ENCODE assay signal across 11 cellular contexts in genomic region chr13:110456550-110456949, GRCh38.
DNase-seq lines count a peak whose midpoint lies in the region; ATAC-seq and TF ChIP-seq lines count a peak whose summit lies in the region.
"Had no signal": no experiment of that assay in that cellular context is flagged by ENCODE, and none has a peak within 500 bp of the region (broad histone marks: within the 10 kb centered on the region; RNA-seq: fewer than 3 reads in every experiment).

No MANE protein-coding gene starts in this region.

- H3K36me3 ChIP-seq in BLaER1 treated with 17β-estradiol and CSF1 and Interleukin-3, amounts not matched to agents 10 nM and 100 nM, result no peaks in the 10 kb centered on the region
- H3K36me3 ChIP-seq in MM.1S (replicated peaks; ENCODE audit: insufficient read depth, low read length) (no peaks in the 10 kb centered on the region), esophagus muscularis mucosa (peaks cover 30 to 89% (median 79%) of the 10 kb centered on the region in 4 donors)

- H2AFZ ChIP-seq in MM.1S (ENCODE audit: low read length), result peak overlapping the region; percentile 65; the same call in 1 of the 2 replicates

- no peak for TF ChIP-seq EP300 in esophagus muscularis mucosa (IDR thresholded peaks at IDR 0.05)

- no peak overlapping the region for H3K9ac ChIP-seq in BLaER1 treated with 17β-estradiol and CSF1 and Interleukin-3, amounts not matched to agents 10 nM and 100 nM
- H3K9ac ChIP-seq in MM.1S (ENCODE audit: low read length), result no peak overlapping the region

- TF ChIP-seq CTCF in MM.1S (IDR thresholded peaks at IDR 0.05; ENCODE audit: low read length) (no peak), esophagus muscularis mucosa (IDR thresholded peaks at IDR 0.05) (no peak)

- H3K27me3 ChIP-seq in BLaER1 treated with 17β-estradiol and CSF1 and Interleukin-3, amounts not matched to agents 10 nM and 100 nM, result no peaks in the 10 kb centered on the region
- H3K27me3 ChIP-seq in MM.1S (replicated peaks; ENCODE audit: insufficient read depth, low read length) (no peaks in the 10 kb centered on the region), esophagus muscularis mucosa (no peaks in the 10 kb centered on the region)

- H3K4me3 ChIP-seq in BLaER1 treated with 17β-estradiol and CSF1 and Interleukin-3, amounts not matched to agents 10 nM and 100 nM, result no peak overlapping the region
- no peak overlapping the region for H3K4me3 ChIP-seq in MM.1S (ENCODE audit: low read length)
- H3K4me3 ChIP-seq in esophagus muscularis mucosa, result no peak overlapping the region
- H3K4me3 ChIP-seq: K562 had no signal

- no peaks in the 10 kb centered on the region for H3K79me2 ChIP-seq in MM.1S (ENCODE audit: low read length)

- H4K20me1 ChIP-seq in BLaER1 treated with 17β-estradiol and CSF1 and Interleukin-3, amounts not matched to agents 10 nM and 100 nM, result no peaks in the 10 kb centered on the region
- no peaks in the 10 kb centered on the region for H4K20me1 ChIP-seq in MM.1S (ENCODE audit: insufficient read depth, low read length)

- intact Hi-C loops in esophagus muscularis mucosa (cut with DNase I) (loop anchor here (2.0 to 10.0 kb wide), 2 partner anchors 104 to 358 kb away; partner anchors contain the start of gene RAB20), posterior vena cava (cut with DNase I) (no loop called here)

- no peaks in the 10 kb centered on the region for H3F3A ChIP-seq in MM.1S (ENCODE audit: insufficient read depth, low read length)

- peak overlapping the region in 3 of 11 experiments; percentile 4 to 39 (median 25); a peak in 3 of 22 replicates for H3K27ac ChIP-seq in BLaER1 treated with 17β-estradiol and CSF1 and Interleukin-3, amounts not matched to agents 10 nM and 100 nM
- H3K27ac ChIP-seq in MM.1S (ENCODE audit: low read length) (no peak overlapping the region), esophagus muscularis mucosa (replicated peaks in 1 of 4) (peak overlapping the region; percentile 49 to 83 (median 52))
- H3K27ac ChIP-seq: C4-2B, HL-60 had no signal

- no peaks in the 10 kb centered on the region for H3K9me3 ChIP-seq in BLaER1 treated with 17β-estradiol and CSF1 and Interleukin-3, amounts not matched to agents 10 nM and 100 nM (replicated peaks in 1 of 11)
- no peaks in the 10 kb centered on the region for H3K9me3 ChIP-seq in MM.1S (replicated peaks; ENCODE audit: insufficient read depth, low read length)
- H3K9me3 ChIP-seq in esophagus muscularis mucosa, result no peaks in the 10 kb centered on the region

- no peak for TF ChIP-seq POLR2A in esophagus muscularis mucosa (IDR thresholded peaks at IDR 0.05; ENCODE audit: low read depth)

- H3K4me2 ChIP-seq in BLaER1 treated with 17β-estradiol and CSF1 and Interleukin-3, amounts not matched to agents 10 nM and 100 nM, result peak overlapping the region in 10 of 11 experiments; percentile 20 to 83 (median 48); a peak in 14 of 22 replicates
- H3K4me2 ChIP-seq in MM.1S (ENCODE audit: low read depth, low read length), result 0 out of 2 replicates have a peak overlapping the region, but pooled peaks have one; percentile 88

- ATAC-seq in GM21529 (IDR thresholded peaks at IDR 0.05; ENCODE audit: unreplicated experiment), result no peak

- peaks cover 23 to 48% (median 31%) of the 10 kb centered on the region in 10 experiments; a peak in 18 of 20 replicates for H3K4me1 ChIP-seq in BLaER1 treated with 17β-estradiol and CSF1 and Interleukin-3, amounts not matched to agents 10 nM and 100 nM
- H3K4me1 ChIP-seq in MM.1S (ENCODE audit: low read length) (peaks cover 10% of the 10 kb centered on the region), esophagus muscularis mucosa (peaks cover 0 to 27% (median 19%) of the 10 kb centered on the region in 4 donors)

- no peak for DNase-seq in MM.1S
- DNase-seq in esophagus muscularis mucosa (ENCODE audit: extremely low spot score), result no peak
- peak; percentile 32 for DNase-seq in posterior vena cava (ENCODE audit: low spot score)
- DNase-seq in putamen (ENCODE audit: low spot score), result no peak
- DNase-seq in AG08396 (ENCODE audit: low spot score), result no peak
- no peak for DNase-seq in NCI-H2107 (lab: John Stamatoyannopoulos, UW)

- WGBS in esophagus muscularis mucosa, result 91% methylated on average over 11 of the region's 18 CpGs

- H3K9me2 ChIP-seq in MM.1S (replicated peaks; ENCODE audit: insufficient read depth, low read length), result no peaks in the 10 kb centered on the region
